In genomic region chr3:129195731-129196256, GRCh38 we compare ENCODE assay signal across 8 cellular contexts. TPM values are rescaled to one million over a fixed set of nuclear protein-coding genes. Genes with fewer than 3 reads are reported as not detected.
DNase-seq lines count a peak whose midpoint lies in the region; ATAC-seq and TF ChIP-seq lines count a peak whose summit lies in the region.

No MANE protein-coding gene starts in this region.

- H3K27me3 ChIP-seq in WERI-Rb-1 (ENCODE audit: insufficient read depth, low read depth, severe bottlenecking), result no peaks in the 10 kb centered on the region

- TF ChIP-seq CTCF in fibroblast of mammary gland (conservative IDR thresholded peaks at IDR 0.05; ENCODE audit: control insufficient read depth, insufficient read depth, low read depth, low read length) (no peak), WERI-Rb-1 (IDR thresholded peaks at IDR 0.05; ENCODE audit: low read depth, low read length) (no peak)

- no peaks in the 10 kb centered on the region for H3K36me3 ChIP-seq in SK-N-MC (ENCODE audit: insufficient read depth, low read length)
- H3K36me3 ChIP-seq in WERI-Rb-1, result no peaks in the 10 kb centered on the region

- H3K4me3 ChIP-seq in SK-N-MC, result no peak overlapping the region
- H3K4me3 ChIP-seq in fibroblast of mammary gland (ENCODE audit: control insufficient read depth, low read depth, low read length), result peak overlapping the region; percentile 23
- H3K4me3 ChIP-seq in WERI-Rb-1 (ENCODE audit: low read depth, low read length), result no peak overlapping the region

- DNase-seq in GM04503 (ENCODE audit: low read depth) (peak; percentile 95), SK-N-MC (ENCODE audit: low read depth, low spot score) (no peak), fibroblast of mammary gland (ENCODE audit: low read depth) (peak; percentile 96), occipital lobe (lab: John Stamatoyannopoulos, UW) (peak; percentile 76), iPS-NIHi11 (ENCODE audit: low spot score) (no peak), WERI-Rb-1 (no peak), NCI-H345 treated with DMSO at 0.1 percent for 48 hours (lab: John Stamatoyannopoulos, UW; ENCODE audit: unreplicated experiment) (no peak)

- H3K27ac ChIP-seq in SK-N-MC (no peak overlapping the region), WERI-Rb-1 (no peak overlapping the region)

- H3K9ac ChIP-seq in SK-N-MC (ENCODE audit: insufficient read length), result peak overlapping the region; percentile 5

- H3K9me3 ChIP-seq in SK-N-MC (ENCODE audit: low read depth, low read length) (no peaks in the 10 kb centered on the region), WERI-Rb-1 (ENCODE audit: severe bottlenecking) (no peaks in the 10 kb centered on the region)

- ATAC-seq in GM21737 (IDR thresholded peaks at IDR 0.05; ENCODE audit: unreplicated experiment), result no peak

RNA-seq across cellular contexts. Expression of gene CNBP, which starts 12.1 kb away (rescaled TPM):
- total RNA-seq in occipital lobe, result 169 TPM

RNA-seq across cellular contexts. Expression of gene ISY1, which starts 34.9 kb away (rescaled TPM):
- 16.8 TPM for total RNA-seq in occipital lobe

RNA-seq across cellular contexts. Expression of gene COPG1, which starts 53.6 kb away (rescaled TPM):
- total RNA-seq in occipital lobe, result 117 TPM

Comparison
In these comparisons a context has a peak if more than half of its experiments do, and no peak if none do; other contexts are left out.
1. DNase-seq: peak in GM04503 (single experiment), fibroblast of mammary gland (single experiment) and occipital lobe (single experiment); none in SK-N-MC (single experiment), iPS-NIHi11 (single experiment), WERI-Rb-1 (single experiment) and NCI-H345 treated with DMSO at 0.1 percent for 48 hours (single experiment).